8 cellular contexts compared by ENCODE assay signal in genomic region chr7:131555565-131556054, GRCh38. TPM values are rescaled to one million over a fixed set of nuclear protein-coding genes. Genes with fewer than 3 reads are reported as not detected.
DNase-seq lines count a peak whose midpoint lies in the region; ATAC-seq and TF ChIP-seq lines count a peak whose summit lies in the region.

No MANE protein-coding gene starts in this region.

- peaks cover 4 to 10% of the 10 kb centered on the region in 2 donors for H3K4me1 Mint-ChIP-seq in effector memory CD8-positive, alpha-beta T cell (ENCODE audit: low read depth in 2 of 2)
- peaks cover 50% of the 10 kb centered on the region for H3K4me1 Mint-ChIP-seq in neural progenitor cell

- H3K4me2 ChIP-seq in PC-9, result peak overlapping the region; percentile 90
- H3K4me2 ChIP-seq in neural progenitor cell, result peak overlapping the region; percentile 98

- intact Hi-C loops in PC-9 (cut with micrococcal nuclease; ENCODE audit: unreplicated experiment), result loop anchor here (1.0 to 5.0 kb wide), 3 partner anchors 17 to 72 kb away; no protein-coding TSS in a partner anchor

- CTCF ChIA-PET in PC-9 (lab: Charles Lee), result no interaction called here

- H3F3A ChIP-seq in PC-9 (ENCODE audit: insufficient read depth, low read depth) (no peaks in the 10 kb centered on the region), neural progenitor cell (ENCODE audit: low read depth) (peaks cover 25% of the 10 kb centered on the region)

- no TSS peak for BruUV-seq in PC-9 (replicated peaks; lab: Mats Ljungman, UMichigan)

- no peak for DNase-seq in PC-9
- peak in 2 of 3 experiments; percentile 4 to 5 for DNase-seq in effector memory CD8-positive, alpha-beta T cell
- DNase-seq in neural progenitor cell (ENCODE audit: low spot score), result peak; percentile 28
- no peak for DNase-seq in DMS114 treated with DMSO at 0.1 percent for 48 hours (lab: John Stamatoyannopoulos, UW; ENCODE audit: unreplicated experiment)

- POLR2A ChIA-PET in PC-9 (lab: Charles Lee; ENCODE audit: unreplicated experiment), result interaction anchor here (0.7 kb wide), 1 partner anchor 122 kb away, joined by 3 read pairs; no protein-coding TSS in a partner anchor

- H3K79me2 ChIP-seq in PC-9 (ENCODE audit: low read depth), result peaks cover 57% of the 10 kb centered on the region
- H3K79me2 ChIP-seq in neural progenitor cell (ENCODE audit: low read depth), result peaks cover 57% of the 10 kb centered on the region

- peak overlapping the region; percentile 39 for H3K9ac ChIP-seq in neural progenitor cell

- no peak for TF ChIP-seq CTCF in PC-9 (conservative IDR thresholded peaks at IDR 0.05)
- TF ChIP-seq CTCF in neural progenitor cell (IDR thresholded peaks at IDR 0.05), result no peak

- H2AFZ ChIP-seq in PC-9 (peak overlapping the region; percentile 86), neural progenitor cell (replicated peaks) (peak overlapping the region; percentile 73)

- H3K27ac ChIP-seq in PC-9, result no peak overlapping the region
- H3K27ac ChIP-seq in neural progenitor cell, result no peak overlapping the region

- no peaks in the 10 kb centered on the region for H3K36me3 Mint-ChIP-seq in effector memory CD8-positive, alpha-beta T cell (ENCODE audit: insufficient read depth)
- peaks cover 3% of the 10 kb centered on the region for H3K36me3 Mint-ChIP-seq in neural progenitor cell

- no peak for ATAC-seq in effector memory CD8-positive, alpha-beta T cell (replicated peaks)
- ATAC-seq in GM21619 (IDR thresholded peaks at IDR 0.05; ENCODE audit: unreplicated experiment) (no peak), GM19035 (IDR thresholded peaks at IDR 0.05; ENCODE audit: unreplicated experiment) (no peak)
- no peak for ATAC-seq in activated CD4-positive, CD25-positive, alpha-beta regulatory T cell treated with anti-CD3 and anti-CD28 coated beads, Interleukin-2, amount 50 U/mL, for 24 hours

- peaks cover 10 to 15% of the 10 kb centered on the region in 2 donors for H3K27me3 Mint-ChIP-seq in effector memory CD8-positive, alpha-beta T cell
- H3K27me3 Mint-ChIP-seq in neural progenitor cell (ENCODE audit: insufficient read depth, low read depth), result peaks cover 11% of the 10 kb centered on the region

- H3K36me3 ChIP-seq in PC-9 (ENCODE audit: low read depth) (no peaks in the 10 kb centered on the region), neural progenitor cell (no peaks in the 10 kb centered on the region)

- peaks cover 36% of the 10 kb centered on the region for H4K20me1 ChIP-seq in PC-9 (ENCODE audit: insufficient read depth)
- peaks cover 19% of the 10 kb centered on the region for H4K20me1 ChIP-seq in neural progenitor cell (ENCODE audit: low read depth)

- H3K9me3 ChIP-seq in PC-9 (ENCODE audit: insufficient read depth, low read depth), result no peaks in the 10 kb centered on the region
- H3K9me3 ChIP-seq in neural progenitor cell (ENCODE audit: low read depth), result no peaks in the 10 kb centered on the region

- H3K4me3 ChIP-seq in GM08714 (ENCODE audit: low read length) (peak overlapping the region; percentile 62; the same call in 1 of the 2 replicates), PC-9 (peak overlapping the region; percentile 75), neural progenitor cell (peak overlapping the region; percentile 78)

- H3K9me3 Mint-ChIP-seq in effector memory CD8-positive, alpha-beta T cell, result no peaks in the 10 kb centered on the region
- H3K9me3 Mint-ChIP-seq in neural progenitor cell, result no peaks in the 10 kb centered on the region

- H3K9me2 ChIP-seq in PC-9 (ENCODE audit: insufficient read depth), result no peaks in the 10 kb centered on the region

- peaks cover 42% of the 10 kb centered on the region for H3K4me1 ChIP-seq in PC-9 (replicated peaks; ENCODE audit: insufficient read depth)
- peaks cover 29% of the 10 kb centered on the region for H3K4me1 ChIP-seq in neural progenitor cell

- H3K27me3 ChIP-seq in PC-9 (ENCODE audit: insufficient read depth, low read depth) (no peaks in the 10 kb centered on the region), neural progenitor cell (peaks cover 30% of the 10 kb centered on the region)

- peak overlapping the region in 1 of 2 donors; percentile 60 for H3K27ac Mint-ChIP-seq in effector memory CD8-positive, alpha-beta T cell
- H3K27ac Mint-ChIP-seq in neural progenitor cell, result no peak overlapping the region

- peak overlapping the region; percentile 82 to 88 for H3K4me3 Mint-ChIP-seq in effector memory CD8-positive, alpha-beta T cell
- H3K4me3 Mint-ChIP-seq in neural progenitor cell, result peak overlapping the region; percentile 91

RNA-seq across cellular contexts. Expression of gene PODXL, which starts 0.8 kb away (rescaled TPM):
- total RNA-seq in PC-9 (2021) (57.5 and 75.3 TPM in 2 replicates), neural progenitor cell (ENCODE audit: low replicate concordance) (37.7 and 38.4 TPM in 2 replicates)

Comparison
In these comparisons a context has a peak if more than half of its experiments do, and no peak if none do; other contexts are left out.
1. DNase-seq: peak in effector memory CD8-positive, alpha-beta T cell (2 of 3) and neural progenitor cell (single experiment); none in PC-9 (0 of 2) and DMS114 treated with DMSO at 0.1 percent for 48 hours (single experiment).
2. Peak in every context shown above with its lines, with median percentiles within 50 percentile points of each other: H3K4me3 ChIP-seq.